18 cellular contexts compared by ENCODE assay signal in the genomic region with DNA sequence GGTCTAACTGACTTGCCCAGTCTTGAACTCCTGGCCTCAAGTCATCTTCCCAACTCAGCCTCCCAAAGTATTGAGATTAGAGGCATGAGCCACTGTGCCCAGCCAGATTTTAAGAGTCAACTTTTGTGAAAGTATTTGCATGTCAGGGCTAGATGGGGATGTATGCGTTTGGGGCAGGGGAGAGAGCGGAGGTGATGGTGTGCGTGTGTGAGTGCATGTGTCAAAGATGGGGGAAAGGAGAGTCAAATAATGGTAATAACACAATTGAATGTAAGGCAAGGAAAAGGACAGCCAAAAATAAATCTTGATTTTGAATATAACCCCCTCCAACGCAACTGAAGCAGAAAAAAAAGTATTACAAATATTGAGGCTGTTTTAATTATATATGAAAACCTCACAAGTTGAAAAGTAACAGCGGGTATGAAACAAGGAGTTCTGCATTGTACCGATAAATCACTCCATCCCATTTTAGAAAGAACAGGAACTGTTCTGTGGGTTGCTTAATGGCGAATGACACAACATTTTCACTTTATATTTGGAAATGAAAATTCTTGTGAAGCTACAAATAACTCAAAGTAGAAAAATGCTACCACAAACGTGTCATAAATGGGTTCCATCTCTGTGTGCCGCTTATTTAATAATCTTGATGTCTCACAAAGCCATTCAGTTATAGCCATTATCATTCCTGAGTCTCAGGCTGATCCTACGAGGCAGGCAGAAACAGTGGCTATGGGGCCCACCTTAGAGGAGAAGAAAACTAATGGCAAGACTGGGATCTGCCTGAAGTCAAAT. TPM values are rescaled to one million over a fixed set of nuclear protein-coding genes. Genes with fewer than 3 reads are reported as not detected.
DNase-seq lines count a peak whose midpoint lies in the region; ATAC-seq, FAIRE-seq and TF ChIP-seq lines count a peak whose summit lies in the region.
"Had no signal": no experiment of that assay in that cellular context is flagged by ENCODE, and none has a peak within 500 bp of the region (broad histone marks: within the 10 kb centered on the region; RNA-seq: fewer than 3 reads in every experiment).

No MANE protein-coding gene starts in this region.

- H3K27ac Mint-ChIP-seq in Calu3 (ENCODE audit: unreplicated experiment): peak overlapping the region; percentile 18
- peak overlapping the region; percentile 95 for H3K27ac Mint-ChIP-seq in stimulated activated naive B cell treated with anti-CD40 and anti-IgM and Interleukin-4, amounts not matched to agents 10 μg/mL and 1 μg/mL and 100 μg/mL, for 72 hours
- H3K27ac Mint-ChIP-seq: activated CD8-positive, alpha-beta T cell treated with anti-CD3 and anti-CD28 coated beads for 36 hours had no signal

- H3K27me3 ChIP-seq in PC-9 (ENCODE audit: insufficient read depth, low read depth) (no peaks in the 10 kb centered on the region), keratinocyte (ENCODE audit: control insufficient read depth, extremely low read depth, insufficient read depth, low read length) (no peaks in the 10 kb centered on the region), ovary (no peaks in the 10 kb centered on the region)
- H3K27me3 ChIP-seq: testis had no signal

- TF ChIP-seq EP300 in ovary (IDR thresholded peaks at IDR 0.05): no peak

- TF ChIP-seq POLR2A in ovary (IDR thresholded peaks at IDR 0.05): no peak

- POLR2A ChIA-PET in PC-9 (lab: Charles Lee; ENCODE audit: unreplicated experiment): no interaction called here

- H3K4me1 Mint-ChIP-seq in Calu3 (ENCODE audit: low read depth, unreplicated experiment): peaks cover 14% of the 10 kb centered on the region
- H3K4me1 Mint-ChIP-seq in stimulated activated naive B cell treated with anti-CD40 and anti-IgM and Interleukin-4, amounts not matched to agents 10 μg/mL and 1 μg/mL and 100 μg/mL, for 72 hours: peaks cover 37 to 55% of the 10 kb centered on the region in 2 donors

- DNase-seq in Calu3 (no peak), PC-9 (no peak), keratinocyte (ENCODE audit: low read depth, low spot score) (no peak), ovary (no peak), NCI-H82 treated with DMSO at 0.1 percent for 48 hours (lab: John Stamatoyannopoulos, UW; ENCODE audit: unreplicated experiment) (no peak)
- DNase-seq in stimulated activated naive B cell treated with anti-CD40 and anti-IgM and Interleukin-4, amounts not matched to agents 10 μg/mL and 1 μg/mL and 100 μg/mL, for 72 hours: no peak
- DNase-seq in stimulated activated CD4-positive, alpha-beta T cell treated with anti-CD3 and anti-CD28 coated beads, Interleukin-4, amount 100 ng/mL, for 4 hours: no peak
- DNase-seq: activated CD8-positive, alpha-beta T cell treated with anti-CD3 and anti-CD28 coated beads for 36 hours; amniotic stem cell; kidney; NK-92 treated with Interleukin-12 subunit alpha and Interleukin-12 subunit beta, amount 100 ng/mL, for 24 hours; posterior cingulate gyrus; testis had no signal

- no peaks in the 10 kb centered on the region for H3K27me3 Mint-ChIP-seq in Calu3 (ENCODE audit: unreplicated experiment)
- no peaks in the 10 kb centered on the region for H3K27me3 Mint-ChIP-seq in stimulated activated naive B cell treated with anti-CD40 and anti-IgM and Interleukin-4, amounts not matched to agents 10 μg/mL and 1 μg/mL and 100 μg/mL, for 72 hours

- intact Hi-C loops in Calu3 (cut with micrococcal nuclease; ENCODE audit: unreplicated experiment): loop anchor here (5.0 to 10.0 kb wide), 2 partner anchors 198 to 315 kb away; a partner anchor contains a TSS
- intact Hi-C loops in PC-9 (cut with micrococcal nuclease; ENCODE audit: unreplicated experiment): no loop called here
- intact Hi-C loops in ovary (cut with DNase I): no loop called here

- no peaks in the 10 kb centered on the region for H3K9me3 Mint-ChIP-seq in Calu3 (ENCODE audit: low read depth, unreplicated experiment)
- peaks cover 7 to 13% of the 10 kb centered on the region in 2 donors for H3K9me3 Mint-ChIP-seq in stimulated activated naive B cell treated with anti-CD40 and anti-IgM and Interleukin-4, amounts not matched to agents 10 μg/mL and 1 μg/mL and 100 μg/mL, for 72 hours

- H3K4me2 ChIP-seq in PC-9: no peak overlapping the region
- H3K4me2 ChIP-seq in keratinocyte (ENCODE audit: control insufficient read depth, extremely low read depth, insufficient read depth, low read depth, low read length): no peak overlapping the region

- H3F3A ChIP-seq in PC-9 (ENCODE audit: insufficient read depth, low read depth): peaks cover 36% of the 10 kb centered on the region

- H3K36me3 ChIP-seq in PC-9 (ENCODE audit: low read depth) (peaks cover 8% of the 10 kb centered on the region), keratinocyte (ENCODE audit: control insufficient read depth in 2 of 2, extremely low read depth in 1 of 2, insufficient read depth in 2 of 2, low read length in 2 of 2) (peaks cover 26 to 52% of the 10 kb centered on the region in 2 experiments), ovary (no peaks in the 10 kb centered on the region)

- H3K9me2 ChIP-seq in PC-9 (ENCODE audit: insufficient read depth): no peaks in the 10 kb centered on the region

- H3K4me3 ChIP-seq in PC-9 (no peak overlapping the region), keratinocyte (ENCODE audit: control insufficient read depth in 2 of 3, extremely low read depth in 1 of 3, insufficient read depth in 2 of 3, low read depth in 1 of 3, low read length in 3 of 3) (no peak overlapping the region), ovary (no peak overlapping the region)
- H3K4me3 ChIP-seq: SK-N-MC, testis had no signal

- BruUV-seq in Calu3 (replicated peaks; lab: Mats Ljungman, UMichigan) (no TSS peak), PC-9 (replicated peaks; lab: Mats Ljungman, UMichigan) (no TSS peak)

- H4K20me1 ChIP-seq in PC-9 (ENCODE audit: insufficient read depth): no peaks in the 10 kb centered on the region
- H4K20me1 ChIP-seq in keratinocyte (ENCODE audit: control insufficient read depth, extremely low read depth, insufficient read depth, low read length): no peaks in the 10 kb centered on the region

- H2AFZ ChIP-seq in PC-9 (no peak overlapping the region), keratinocyte (ENCODE audit: control insufficient read depth, low read length) (no peak overlapping the region)

- H3K79me2 ChIP-seq in PC-9 (ENCODE audit: low read depth) (no peaks in the 10 kb centered on the region), keratinocyte (ENCODE audit: control insufficient read depth, insufficient read depth, low read length) (no peaks in the 10 kb centered on the region)

- FAIRE-seq in keratinocyte (lab: Jason Lieb, UNC): no peak
- FAIRE-seq: colon, kidney had no signal

- H3K27ac ChIP-seq in PC-9: peak overlapping the region; percentile 70
- peak overlapping the region; percentile 69 for H3K27ac ChIP-seq in keratinocyte (ENCODE audit: control insufficient read depth, insufficient read depth, low read length)
- no peak overlapping the region for H3K27ac ChIP-seq in ovary
- H3K27ac ChIP-seq: SK-N-MC had no signal

- CTCF ChIA-PET in Calu3 (lab: Charles Lee): interaction anchor here (0.6 to 0.7 kb wide), 2 partner anchors 61 to 71 kb away, joined by 3 to 7 read pairs; no protein-coding TSS in a partner anchor
- CTCF ChIA-PET in PC-9 (lab: Charles Lee): no interaction called here

- peaks cover 87% of the 10 kb centered on the region for H3K36me3 Mint-ChIP-seq in Calu3 (ENCODE audit: insufficient read depth, unreplicated experiment)
- peaks cover 63 to 84% of the 10 kb centered on the region in 2 donors for H3K36me3 Mint-ChIP-seq in stimulated activated naive B cell treated with anti-CD40 and anti-IgM and Interleukin-4, amounts not matched to agents 10 μg/mL and 1 μg/mL and 100 μg/mL, for 72 hours

- H3K4me3 Mint-ChIP-seq in Calu3 (ENCODE audit: low read depth, unreplicated experiment): no peak overlapping the region
- H3K4me3 Mint-ChIP-seq in stimulated activated naive B cell treated with anti-CD40 and anti-IgM and Interleukin-4, amounts not matched to agents 10 μg/mL and 1 μg/mL and 100 μg/mL, for 72 hours: peak overlapping the region; percentile 46 to 69
- H3K4me3 Mint-ChIP-seq: activated CD8-positive, alpha-beta T cell treated with anti-CD3 and anti-CD28 coated beads for 36 hours had no signal

- peak; percentile 58 to 60 for ATAC-seq in stimulated activated naive B cell treated with anti-CD40 and anti-IgM and Interleukin-4, amounts not matched to agents 10 μg/mL and 1 μg/mL and 100 μg/mL, for 72 hours (replicated peaks)
- no peak for ATAC-seq in HG03521 (IDR thresholded peaks at IDR 0.05; ENCODE audit: unreplicated experiment)
- ATAC-seq: activated CD8-positive, alpha-beta T cell treated with anti-CD3 and anti-CD28 coated beads for 36 hours had no signal

- peaks cover 11% of the 10 kb centered on the region; the same call in 1 of the 2 replicates for H3K4me1 ChIP-seq in PC-9 (replicated peaks; ENCODE audit: insufficient read depth)
- H3K4me1 ChIP-seq in keratinocyte (ENCODE audit: control insufficient read depth, extremely low read depth, insufficient read depth, low read length): peaks cover 28% of the 10 kb centered on the region
- H3K4me1 ChIP-seq in ovary (ENCODE audit: insufficient read depth): no peaks in the 10 kb centered on the region
- H3K4me1 ChIP-seq: testis had no signal

- TF ChIP-seq CTCF in Calu3 (IDR thresholded peaks at IDR 0.05; ENCODE audit: unreplicated experiment) (no peak), PC-9 (conservative IDR thresholded peaks at IDR 0.05) (no peak), keratinocyte (optimal IDR thresholded peaks at IDR 0.05 in 1 of 3, IDR thresholded peaks at IDR 0.05 in 1 of 3, conservative IDR thresholded peaks at IDR 0.05 in 1 of 3; ENCODE audit: extremely low read depth in 1 of 3, insufficient read depth in 2 of 3, low read length in 3 of 3) (no peak), ovary (IDR thresholded peaks at IDR 0.05) (no peak)

- 91 to 96% (median 92%) methylated on average over 10 of the region's 10 CpGs for WGBS in ovary, 3 donors

- dilution Hi-C loops in keratinocyte (cut with MboI; ENCODE audit: extremely low pct_ligation_motif_present, low sequenced_read_pairs): no loop called here

- H3K9me1 ChIP-seq in keratinocyte (ENCODE audit: control insufficient read depth, extremely low read depth, insufficient read depth, low read length): no peaks in the 10 kb centered on the region

- H3K9me3 ChIP-seq in PC-9 (ENCODE audit: insufficient read depth, low read depth): no peaks in the 10 kb centered on the region
- H3K9me3 ChIP-seq in keratinocyte (ENCODE audit: control insufficient read depth, low read depth, low read length): no peaks in the 10 kb centered on the region
- no peaks in the 10 kb centered on the region for H3K9me3 ChIP-seq in ovary
- H3K9me3 ChIP-seq: testis had no signal

- no peak overlapping the region for H3K9ac ChIP-seq in keratinocyte (ENCODE audit: control insufficient read depth, extremely low read depth, insufficient read depth, low read length)

RNA-seq across cellular contexts. Expression of a gene that starts 29.8 kb away (rescaled TPM):
- total RNA-seq in Calu3 (2022) (not detected in 2 replicates), PC-9 (2021) (not detected in 2 replicates), ovary (not detected)
- polyA plus RNA-seq in keratinocyte (not detected in 3 replicates), ovary (not detected)
- not detected for polyA plus RNA-seq in keratinocyte (2011; ENCODE audit: low read depth)
- polyA plus RNA-seq in keratinocyte (2011; cell fraction: cytosol; rRNA removed): not detected in 2 replicates
- not detected in 2 replicates for polyA plus RNA-seq in keratinocyte (2011; cell fraction: nucleus; rRNA removed)
- 0.68 TPM in 1 of 2 replicates, not detected in the other for polyA plus RNA-seq in keratinocyte (2012; ENCODE audit: low replicate concordance)
- polyA minus RNA-seq in keratinocyte: not detected in 3 replicates
- not detected for polyA minus RNA-seq in keratinocyte (2011; cell fraction: cytosol; rRNA and poly(A)+ RNA removed)
- polyA minus RNA-seq in keratinocyte (2011; cell fraction: nucleus; rRNA and poly(A)+ RNA removed): not detected in 2 replicates
- total RNA-seq: activated CD8-positive, alpha-beta T cell treated with anti-CD3 and anti-CD28 coated beads for 36 hours; kidney; mucosa of gallbladder had no signal
- polyA plus RNA-seq: esophagus had no signal

Comparison
In these comparisons a context has a peak if more than half of its experiments do, and no peak if none do; other contexts are left out.
1. H3K27ac ChIP-seq: peak in PC-9 (single experiment) and keratinocyte (single experiment); none in ovary (0 of 2).